In the genomic region with DNA sequence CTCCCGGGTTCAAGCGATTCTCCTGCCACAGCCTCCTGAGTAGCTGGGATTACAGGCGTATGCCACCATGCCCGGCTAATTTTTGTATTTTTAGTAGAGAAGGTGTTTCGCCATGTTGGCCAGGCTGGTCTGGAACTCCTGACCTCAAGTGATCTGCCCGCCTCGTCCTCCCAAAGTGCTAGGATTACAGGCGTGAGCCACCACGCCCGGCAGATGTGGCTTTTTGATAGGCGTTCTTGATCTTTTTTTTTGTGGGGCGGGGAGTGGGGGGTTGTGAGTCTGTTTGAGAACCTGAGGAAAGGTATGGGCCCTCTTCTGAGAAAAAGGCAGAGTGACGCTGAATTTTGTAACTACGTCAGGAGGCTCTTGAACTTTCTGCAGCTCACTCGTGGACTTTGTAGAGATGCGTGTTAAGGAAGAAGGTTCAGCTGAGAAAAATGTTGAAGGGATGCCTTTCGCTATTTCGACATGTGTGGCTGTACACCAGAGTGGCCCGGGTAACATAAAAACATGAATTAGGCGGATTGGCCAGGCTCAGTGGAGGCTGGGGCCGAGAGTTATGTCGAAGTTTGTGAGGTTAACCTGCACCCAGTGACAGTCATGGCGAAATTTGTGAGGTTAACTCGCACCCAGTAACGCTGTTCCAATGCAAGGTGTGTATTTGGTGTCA, we compare ENCODE assay signal across 10 cellular contexts. TPM values are rescaled to one million over a fixed set of nuclear protein-coding genes. Genes with fewer than 3 reads are reported as not detected.
DNase-seq lines count a peak whose midpoint lies in the region; ATAC-seq, FAIRE-seq and TF ChIP-seq lines count a peak whose summit lies in the region.
"Not testable (repeated sequence)": the region's sequence is repeated elsewhere in the genome, so short reads cannot be mapped to it uniquely, and the experiment has no call there.
"Had no signal": no experiment of that assay in that cellular context is flagged by ENCODE, and none has a peak within 500 bp of the region (broad histone marks: within the 10 kb centered on the region; RNA-seq: fewer than 3 reads in every experiment).

No MANE protein-coding gene starts in this region.

- H3K9me2 ChIP-seq in Karpas-422 (replicated peaks; ENCODE audit: insufficient read depth, low read length) = not testable (repeated sequence)

- H3K9me3 Mint-ChIP-seq in Caco-2 (ENCODE audit: unreplicated experiment); activated naive CD8-positive, alpha-beta T cell treated with anti-CD3 and anti-CD28 coated beads for 36 hours: not testable (repeated sequence)

- not testable (repeated sequence) for DNase-seq in Caco-2; Karpas-422; activated naive CD8-positive, alpha-beta T cell treated with anti-CD3 and anti-CD28 coated beads for 36 hours; endothelial cell of umbilical vein (ENCODE audit: low read depth, low spot score); HepG2 (ENCODE audit: low spot score); transverse colon
- DNase-seq in osteoblast (ENCODE audit: insufficient read length, low spot score, missing footprints) = peak; percentile 34

- H3K4me1 ChIP-seq in Caco-2 = peaks cover 25% of the 10 kb centered on the region
- H3K4me1 ChIP-seq in Karpas-422 (ENCODE audit: low read length) = peaks cover 36% of the 10 kb centered on the region
- peaks cover 11% of the 10 kb centered on the region for H3K4me1 ChIP-seq in endothelial cell of umbilical vein (ENCODE audit: control insufficient read depth, extremely low read depth, insufficient read depth, low read length)
- H3K4me1 ChIP-seq in HepG2 (ENCODE audit: insufficient read depth, low read length) = peaks cover 70% of the 10 kb centered on the region
- H3K4me1 ChIP-seq in osteoblast (ENCODE audit: insufficient read depth, low read length) = peaks cover 14% of the 10 kb centered on the region
- H3K4me1 ChIP-seq in transverse colon = peaks cover 21 to 50% (median 46%) of the 10 kb centered on the region in 4 donors

- H3K4me1 Mint-ChIP-seq in Caco-2 (ENCODE audit: low read depth, unreplicated experiment) = peaks cover 16% of the 10 kb centered on the region
- peaks cover 36% of the 10 kb centered on the region for H3K4me1 Mint-ChIP-seq in activated naive CD8-positive, alpha-beta T cell treated with anti-CD3 and anti-CD28 coated beads for 36 hours

- CTCF ChIA-PET in Caco-2 (lab: Charles Lee); endothelial cell of umbilical vein (lab: Charles Lee); HepG2 (lab: Yijun Ruan, JAX; ENCODE audit: low intra/inter-chr PET ratio, low total read pairs): not testable (repeated sequence)

- dilution Hi-C loops in endothelial cell of umbilical vein (cut with MboI; ENCODE audit: extremely low pct_ligation_motif_present, low sequenced_read_pairs) = not testable (repeated sequence)

- WGBS in HepG2 (ENCODE audit: low lambda C conversion rate) = 80% methylated on average over 25 of the region's 25 CpGs
- WGBS in transverse colon (ENCODE audit: low coverage in 1 of 2), 2 donors = 76 to 80% methylated on average over 15 to 25 of the region's 25 CpGs

- not testable (repeated sequence) for TF ChIP-seq RAD21 in HepG2 (CRISPR knock-in tag; IDR thresholded peaks at IDR 0.05)

- in situ Hi-C loops in HepG2 (cut with HindIII; ENCODE audit: extremely low pct_ligation_motif_present, low pct_unique_long_range_greater_than_20kb); transverse colon (cut with MboI; ENCODE audit: low pct_ligation_motif_present in 1 of 4, low pct_unique_long_range_greater_than_20kb in 1 of 4, low sequenced_read_pairs in 3 of 4): not testable (repeated sequence)

- not testable (repeated sequence) for H2AFZ ChIP-seq in Karpas-422 (ENCODE audit: low read length); endothelial cell of umbilical vein (ENCODE audit: low read depth, low read length); HepG2 (ENCODE audit: low read length); osteoblast (ENCODE audit: low read length)

- not testable (repeated sequence) for H4K20me1 ChIP-seq in Karpas-422 (ENCODE audit: insufficient read depth, low read depth, low read length); endothelial cell of umbilical vein (replicated peaks; ENCODE audit: control insufficient read depth, extremely low read depth, insufficient read depth, low read length); HepG2 (ENCODE audit: insufficient read depth, low read length)
- H4K20me1 ChIP-seq in osteoblast (ENCODE audit: insufficient read depth, low read length) = peaks cover 11% of the 10 kb centered on the region

- not testable (repeated sequence) for H3K27me3 Mint-ChIP-seq in Caco-2 (ENCODE audit: insufficient read depth, unreplicated experiment); activated naive CD8-positive, alpha-beta T cell treated with anti-CD3 and anti-CD28 coated beads for 36 hours

- POLR2A ChIA-PET in Caco-2 (lab: Charles Lee); endothelial cell of umbilical vein (lab: Charles Lee); HepG2 (lab: Yijun Ruan, JAX): not testable (repeated sequence)

- intact Hi-C loops in Caco-2 (cut with micrococcal nuclease; ENCODE audit: unreplicated experiment); endothelial cell of umbilical vein (cut with micrococcal nuclease); HepG2 (cut with micrococcal nuclease; ENCODE audit: unreplicated experiment); transverse colon (cut with DNase I; ENCODE audit: low total_unique reads): not testable (repeated sequence)

- not testable (repeated sequence) for BruUV-seq in Caco-2 (replicated peaks; lab: Mats Ljungman, UMichigan); HepG2 (replicated peaks; lab: Mats Ljungman, UMichigan)
- BruUV-seq in endothelial cell of umbilical vein (replicated peaks; lab: Mats Ljungman, UMichigan) = TSS peak; percentile 15

- not testable (repeated sequence) for H3K27ac Mint-ChIP-seq in Caco-2 (ENCODE audit: unreplicated experiment)
- H3K27ac Mint-ChIP-seq in activated naive CD8-positive, alpha-beta T cell treated with anti-CD3 and anti-CD28 coated beads for 36 hours = peak overlapping the region; percentile 51

- H3K27ac ChIP-seq in Karpas-422 (ENCODE audit: low read length); endothelial cell of umbilical vein (ENCODE audit: insufficient read depth, low read depth, low read length); HepG2 (ENCODE audit: extremely low read length, insufficient read depth, low read length): not testable (repeated sequence)
- H3K27ac ChIP-seq in VCaP = peak overlapping the region; percentile 71; the same call in 1 of the 2 replicates
- peak overlapping the region; percentile 33 for H3K27ac ChIP-seq in osteoblast (ENCODE audit: low read depth, low read length)
- H3K27ac ChIP-seq in transverse colon = peak overlapping the region in 2 of 4 donors; percentile 6 to 21

- H3K36me3 Mint-ChIP-seq in Caco-2 (ENCODE audit: insufficient read depth, unreplicated experiment) = peaks cover 22% of the 10 kb centered on the region
- H3K36me3 Mint-ChIP-seq in activated naive CD8-positive, alpha-beta T cell treated with anti-CD3 and anti-CD28 coated beads for 36 hours = not testable (repeated sequence)

- not testable (repeated sequence) for FAIRE-seq in endothelial cell of umbilical vein (lab: Jason Lieb, UNC); HepG2 (lab: Jason Lieb, UNC)

- not testable (repeated sequence) for TF ChIP-seq EP300 in HepG2 (IDR thresholded peaks at IDR 0.05; ENCODE audit: low read depth in 2 of 2, low read length in 2 of 2); HepG2 (CRISPR knock-in tag; IDR thresholded peaks at IDR 0.05; ENCODE audit: borderline replicate concordance); transverse colon (IDR thresholded peaks at IDR 0.05; ENCODE audit: low read depth)

- not testable (repeated sequence) for H3K36me3 ChIP-seq in Caco-2 (ENCODE audit: control insufficient read depth, insufficient read depth, low read length); Karpas-422 (ENCODE audit: insufficient read depth, low read length); endothelial cell of umbilical vein (ENCODE audit: control insufficient read depth in 2 of 2, extremely low read depth in 1 of 2, insufficient read depth in 2 of 2, low read length in 2 of 2); HepG2 (replicated peaks in 1 of 2; ENCODE audit: control insufficient read depth in 1 of 2, insufficient read depth in 2 of 2, low read length in 2 of 2); osteoblast (ENCODE audit: insufficient read depth, low read length); transverse colon

- not testable (repeated sequence) for TF ChIP-seq CTCF in Caco-2 (IDR thresholded peaks at IDR 0.05; ENCODE audit: insufficient read depth in 1 of 2, low read depth in 1 of 2, low read length in 1 of 2, severe bottlenecking in 1 of 2, unreplicated experiment in 1 of 2); VCaP (conservative IDR thresholded peaks at IDR 0.05); endothelial cell of umbilical vein (IDR thresholded peaks at IDR 0.05; ENCODE audit: extremely low read depth in 1 of 2, insufficient read depth in 1 of 2, low read depth in 1 of 2, low read length in 2 of 2); HepG2 (CRISPR knock-in tag; IDR thresholded peaks at IDR 0.05); osteoblast (IDR thresholded peaks at IDR 0.05; ENCODE audit: extremely low read depth, low read depth, low read length); transverse colon (IDR thresholded peaks at IDR 0.05)

- H3K4me2 ChIP-seq in Karpas-422 (ENCODE audit: low read depth, low read length, poor library complexity, severe bottlenecking) (peak overlapping the region; percentile 82), endothelial cell of umbilical vein (ENCODE audit: insufficient read depth, low read length) (peak overlapping the region; percentile 45), HepG2 (ENCODE audit: low read depth, low read length) (peak overlapping the region; percentile 61), osteoblast (ENCODE audit: insufficient read depth, low read length) (peak overlapping the region; percentile 40)

- H3K9ac ChIP-seq in Karpas-422 (ENCODE audit: low read length) = peak overlapping the region; percentile 72; the same call in 1 of the 2 replicates
- H3K9ac ChIP-seq in endothelial cell of umbilical vein (replicated peaks; ENCODE audit: extremely low read depth, insufficient read depth, low read length) = peak overlapping the region; percentile 9
- H3K9ac ChIP-seq in HepG2 (ENCODE audit: insufficient read depth, low read depth, low read length) = peak overlapping the region; percentile 58; the same call in 1 of the 2 replicates

- H3K79me2 ChIP-seq in Karpas-422 (ENCODE audit: low read length) (peaks cover 39% of the 10 kb centered on the region), endothelial cell of umbilical vein (ENCODE audit: control insufficient read depth, insufficient read depth, low read length) (peaks cover 36% of the 10 kb centered on the region), HepG2 (ENCODE audit: insufficient read depth, low read length) (peaks cover 32% of the 10 kb centered on the region), osteoblast (ENCODE audit: insufficient read depth, low read length) (peaks cover 42% of the 10 kb centered on the region)

- not testable (repeated sequence) for ATAC-seq in HepG2

- H3K9me1 ChIP-seq in endothelial cell of umbilical vein (replicated peaks; ENCODE audit: control insufficient read depth, extremely low read depth, insufficient read depth, low read length) = not testable (repeated sequence)

- H3K9me3 ChIP-seq in Caco-2; Karpas-422 (ENCODE audit: low read length); endothelial cell of umbilical vein (replicated peaks; ENCODE audit: control insufficient read depth, insufficient read depth, low read length); HepG2 (ENCODE audit: low read length); osteoblast (ENCODE audit: low read depth, low read length); transverse colon: not testable (repeated sequence)

- H3K4me3 Mint-ChIP-seq in Caco-2 (ENCODE audit: unreplicated experiment) = peak overlapping the region; percentile 76
- H3K4me3 Mint-ChIP-seq in activated naive CD8-positive, alpha-beta T cell treated with anti-CD3 and anti-CD28 coated beads for 36 hours = peak overlapping the region; percentile 87

- TF ChIP-seq POLR2A in endothelial cell of umbilical vein (IDR thresholded peaks at IDR 0.05; ENCODE audit: low read depth, low read length); HepG2 (IDR thresholded peaks at IDR 0.05; ENCODE audit: insufficient read depth in 1 of 2, low read depth in 2 of 2, low read length in 2 of 2); transverse colon (IDR thresholded peaks at IDR 0.05): not testable (repeated sequence)

- H3K27me3 ChIP-seq in Caco-2 (replicated peaks; ENCODE audit: control insufficient read depth, insufficient read depth, low read length); Karpas-422 (ENCODE audit: low read length); endothelial cell of umbilical vein (ENCODE audit: control insufficient read depth in 2 of 2, insufficient read depth in 2 of 2, low read length in 2 of 2); HepG2 (ENCODE audit: control insufficient read depth in 1 of 2, insufficient read depth in 2 of 2, low read length in 2 of 2); osteoblast (ENCODE audit: insufficient read depth, low read length); transverse colon: not testable (repeated sequence)

- H3K4me3 ChIP-seq in Caco-2 (ENCODE audit: low read depth, low read length); endothelial cell of umbilical vein (replicated peaks in 1 of 3; ENCODE audit: insufficient read depth in 1 of 3, low read depth in 1 of 3, low read length in 3 of 3); osteoblast (ENCODE audit: insufficient read depth, low read length): not testable (repeated sequence)
- peak overlapping the region; percentile 69 for H3K4me3 ChIP-seq in Karpas-422 (ENCODE audit: low read length)
- H3K4me3 ChIP-seq in HepG2 (replicated peaks in 1 of 3; ENCODE audit: insufficient read depth in 1 of 3, low read depth in 2 of 3, low read length in 3 of 3) = peak overlapping the region in 2 of 3 experiments; percentile 56 to 67; a peak in 4 of 6 replicates
- H3K4me3 ChIP-seq in transverse colon = peak overlapping the region in 3 of 4 donors; percentile 66 to 87 (median 70)

RNA-seq across cellular contexts. Expression of a gene that starts 1.5 kb away (rescaled TPM):
- total RNA-seq in Caco-2 (2022) (60.5 and 69.8 TPM in 2 replicates), endothelial cell of umbilical vein (37.3 and 40.8 TPM in 2 replicates), HepG2 (2016; rRNA removed; fragmentation: Illumina TruSeq; extraction: Trizol) (59.6 and 72.9 TPM in 2 replicates), osteoblast (19.2 and 23.2 TPM in 2 replicates), transverse colon (10 to 100 TPM; 39.6 to 96.9 (median 69.5) TPM)
- 24.9 and 49.5 TPM in 2 replicates for total RNA-seq in Karpas-422 (2014; rRNA removed; shearing (Covaris generic); ENCODE audit: low replicate concordance)
- total RNA-seq in activated naive CD8-positive, alpha-beta T cell treated with anti-CD3 and anti-CD28 coated beads for 36 hours = 10 to 100 TPM; 36.5 to 42.2 TPM
- polyA plus RNA-seq in endothelial cell of umbilical vein (19.9 and 22.4 TPM in 2 replicates), HepG2 (2011; rRNA removed) (129 TPM in 2 replicates)
- polyA plus RNA-seq in endothelial cell of umbilical vein (2011; cell fraction: cytosol; rRNA removed) = 24.6 and 26.6 TPM in 2 replicates
- 43.3 and 47.2 TPM in 2 replicates for polyA plus RNA-seq in endothelial cell of umbilical vein (2011; cell fraction: nucleus; rRNA removed)
- polyA plus RNA-seq in endothelial cell of umbilical vein (2012) = 23.8 and 24.9 TPM in 2 replicates
- 39.4 and 42.7 TPM in 2 replicates for polyA minus RNA-seq in endothelial cell of umbilical vein
- polyA minus RNA-seq in endothelial cell of umbilical vein (2011; cell fraction: cytosol; rRNA and poly(A)+ RNA removed) = 17.0 TPM
- polyA minus RNA-seq in endothelial cell of umbilical vein (2011; cell fraction: nucleus; rRNA and poly(A)+ RNA removed) = 26.3 and 30.0 TPM in 2 replicates
- total RNA-seq in HepG2 (2016; cell fraction: cytosol; rRNA removed; fragmentation: Illumina TruSeq; extraction: Trizol; ENCODE audit: low read depth) = 53.8 and 58.1 TPM in 2 replicates
- 57.5 and 62.0 TPM in 2 replicates for total RNA-seq in HepG2 (2016; cell fraction: insoluble cytoplasmic fraction; rRNA removed; fragmentation: Illumina TruSeq; extraction: Trizol)
- total RNA-seq in HepG2 (2016; cell fraction: membrane; rRNA removed; fragmentation: Illumina TruSeq; extraction: Trizol) = 43.6 and 57.5 TPM in 2 replicates
- 40.5 and 51.1 TPM in 2 replicates for total RNA-seq in HepG2 (2016; cell fraction: nucleus; rRNA removed; fragmentation: Illumina TruSeq; extraction: Trizol)
- 93.3 and 120 TPM in 2 replicates for polyA plus RNA-seq in HepG2 (2011; cell fraction: cytosol; rRNA removed)
- polyA plus RNA-seq in HepG2 (2011; cell fraction: nucleus; rRNA removed) = 125 and 138 TPM in 2 replicates
- 68.8 and 96.6 TPM in 2 replicates for polyA plus RNA-seq in HepG2 (2012)
- 21.1 and 27.5 TPM in 2 replicates for polyA plus RNA-seq in HepG2 (2016; cell fraction: cytosol; fragmentation: Illumina TruSeq; extraction: Trizol; ENCODE audit: low read depth)
- 55.5 and 59.6 TPM in 2 replicates for polyA plus RNA-seq in HepG2 (2016; cell fraction: insoluble cytoplasmic fraction; fragmentation: Illumina TruSeq; extraction: Trizol; ENCODE audit: low read depth)
- polyA plus RNA-seq in HepG2 (2016; cell fraction: membrane; fragmentation: Illumina TruSeq; extraction: Trizol; ENCODE audit: low read depth) = 31.1 and 35.0 TPM in 2 replicates
- 66.4 and 80.4 TPM in 2 replicates for polyA plus RNA-seq in HepG2 (2016; cell fraction: nucleus; fragmentation: Illumina TruSeq; extraction: Trizol; ENCODE audit: insufficient read depth, low read depth)
- 39.6 and 230 TPM in 2 replicates for polyA minus RNA-seq in HepG2 (2011; rRNA and poly(A)+ RNA removed; ENCODE audit: low replicate concordance)
- 117 and 142 TPM in 2 replicates for polyA minus RNA-seq in HepG2 (2011; cell fraction: cytosol; rRNA and poly(A)+ RNA removed)
- polyA minus RNA-seq in HepG2 (2011; cell fraction: nucleus; rRNA and poly(A)+ RNA removed) = 118 and 140 TPM in 2 replicates

RNA-seq across cellular contexts. Expression of a gene that starts 8.1 kb away (rescaled TPM):
- total RNA-seq in Caco-2 (2022) (0.63 and 0.68 TPM in 2 replicates), endothelial cell of umbilical vein (not detected in 2 replicates), HepG2 (2016; rRNA removed; fragmentation: Illumina TruSeq; extraction: Trizol) (not detected in 2 replicates), osteoblast (not detected in 2 replicates), transverse colon (1 to 10 TPM in 2 of 4 donors, not detected in 2; 1.9 to 3.1 TPM)
- total RNA-seq in Karpas-422 (2014; rRNA removed; shearing (Covaris generic); ENCODE audit: low replicate concordance) = 0.43 TPM in 1 of 2 replicates, not detected in the other
- total RNA-seq in activated naive CD8-positive, alpha-beta T cell treated with anti-CD3 and anti-CD28 coated beads for 36 hours = not detected
- polyA plus RNA-seq in endothelial cell of umbilical vein (not detected in 2 replicates), HepG2 (2011; rRNA removed) (0.04 TPM in 1 of 2 replicates, not detected in the other)
- polyA plus RNA-seq in endothelial cell of umbilical vein (2011; cell fraction: cytosol; rRNA removed) = not detected in 2 replicates
- polyA plus RNA-seq in endothelial cell of umbilical vein (2011; cell fraction: nucleus; rRNA removed) = not detected in 2 replicates
- polyA plus RNA-seq in endothelial cell of umbilical vein (2012) = 1.1 TPM in 1 of 2 replicates, not detected in the other
- not detected in 2 replicates for polyA minus RNA-seq in endothelial cell of umbilical vein
- polyA minus RNA-seq in endothelial cell of umbilical vein (2011; cell fraction: cytosol; rRNA and poly(A)+ RNA removed) = not detected
- not detected in 2 replicates for polyA minus RNA-seq in endothelial cell of umbilical vein (2011; cell fraction: nucleus; rRNA and poly(A)+ RNA removed)
- total RNA-seq in HepG2 (2016; cell fraction: cytosol; rRNA removed; fragmentation: Illumina TruSeq; extraction: Trizol; ENCODE audit: low read depth) = not detected in 2 replicates
- not detected in 2 replicates for total RNA-seq in HepG2 (2016; cell fraction: insoluble cytoplasmic fraction; rRNA removed; fragmentation: Illumina TruSeq; extraction: Trizol)
- total RNA-seq in HepG2 (2016; cell fraction: membrane; rRNA removed; fragmentation: Illumina TruSeq; extraction: Trizol) = not detected in 2 replicates
- total RNA-seq in HepG2 (2016; cell fraction: nucleus; rRNA removed; fragmentation: Illumina TruSeq; extraction: Trizol) = not detected in 2 replicates
- not detected in 2 replicates for polyA plus RNA-seq in HepG2 (2011; cell fraction: cytosol; rRNA removed)
- polyA plus RNA-seq in HepG2 (2011; cell fraction: nucleus; rRNA removed) = 0.16 TPM in 1 of 2 replicates, not detected in the other
- not detected in 2 replicates for polyA plus RNA-seq in HepG2 (2012)
- not detected in 2 replicates for polyA plus RNA-seq in HepG2 (2016; cell fraction: cytosol; fragmentation: Illumina TruSeq; extraction: Trizol; ENCODE audit: low read depth)
- not detected in 2 replicates for polyA plus RNA-seq in HepG2 (2016; cell fraction: insoluble cytoplasmic fraction; fragmentation: Illumina TruSeq; extraction: Trizol; ENCODE audit: low read depth)
- polyA plus RNA-seq in HepG2 (2016; cell fraction: membrane; fragmentation: Illumina TruSeq; extraction: Trizol; ENCODE audit: low read depth) = not detected in 2 replicates
- polyA plus RNA-seq in HepG2 (2016; cell fraction: nucleus; fragmentation: Illumina TruSeq; extraction: Trizol; ENCODE audit: insufficient read depth, low read depth) = not detected in 2 replicates
- 0.10 and 0.16 TPM in 2 replicates for polyA minus RNA-seq in HepG2 (2011; rRNA and poly(A)+ RNA removed; ENCODE audit: low replicate concordance)
- not detected in 2 replicates for polyA minus RNA-seq in HepG2 (2011; cell fraction: cytosol; rRNA and poly(A)+ RNA removed)
- 0.37 and 0.52 TPM in 2 replicates for polyA minus RNA-seq in HepG2 (2011; cell fraction: nucleus; rRNA and poly(A)+ RNA removed)
- total RNA-seq: RPMI7951, tibial nerve had no signal

RNA-seq across cellular contexts. Expression of a gene that starts 19.1 kb away (rescaled TPM):
- total RNA-seq in Caco-2 (2022) = 62.3 and 67.2 TPM in 2 replicates
- 22.7 and 51.7 TPM in 2 replicates for total RNA-seq in Karpas-422 (2014; rRNA removed; shearing (Covaris generic); ENCODE audit: low replicate concordance)
- 10 to 100 TPM; 34.6 to 35.4 TPM for total RNA-seq in activated naive CD8-positive, alpha-beta T cell treated with anti-CD3 and anti-CD28 coated beads for 36 hours
- total RNA-seq in endothelial cell of umbilical vein = 54.5 and 59.5 TPM in 2 replicates
- polyA plus RNA-seq in endothelial cell of umbilical vein = 39.4 and 58.2 TPM in 2 replicates
- 13.6 and 21.4 TPM in 2 replicates for polyA plus RNA-seq in endothelial cell of umbilical vein (2011; cell fraction: cytosol; rRNA removed)
- 188 and 225 TPM in 2 replicates for polyA plus RNA-seq in endothelial cell of umbilical vein (2011; cell fraction: nucleus; rRNA removed)
- 24.1 and 27.6 TPM in 2 replicates for polyA plus RNA-seq in endothelial cell of umbilical vein (2012)
- 22.5 and 34.3 TPM in 2 replicates for polyA minus RNA-seq in endothelial cell of umbilical vein
- polyA minus RNA-seq in endothelial cell of umbilical vein (2011; cell fraction: cytosol; rRNA and poly(A)+ RNA removed) = 14.8 TPM
- polyA minus RNA-seq in endothelial cell of umbilical vein (2011; cell fraction: nucleus; rRNA and poly(A)+ RNA removed) = 46.0 and 79.6 TPM in 2 replicates
- total RNA-seq in HepG2 (2016; rRNA removed; fragmentation: Illumina TruSeq; extraction: Trizol) = 13.8 and 39.1 TPM in 2 replicates
- total RNA-seq in HepG2 (2016; cell fraction: cytosol; rRNA removed; fragmentation: Illumina TruSeq; extraction: Trizol; ENCODE audit: low read depth) = 14.4 and 16.3 TPM in 2 replicates
- 15.5 and 37.7 TPM in 2 replicates for total RNA-seq in HepG2 (2016; cell fraction: insoluble cytoplasmic fraction; rRNA removed; fragmentation: Illumina TruSeq; extraction: Trizol)
- total RNA-seq in HepG2 (2016; cell fraction: membrane; rRNA removed; fragmentation: Illumina TruSeq; extraction: Trizol) = 11.4 and 12.8 TPM in 2 replicates
- total RNA-seq in HepG2 (2016; cell fraction: nucleus; rRNA removed; fragmentation: Illumina TruSeq; extraction: Trizol) = 56.5 and 57.9 TPM in 2 replicates
- polyA plus RNA-seq in HepG2 (2011; rRNA removed) = 33.5 and 51.3 TPM in 2 replicates
- 12.9 and 24.3 TPM in 2 replicates for polyA plus RNA-seq in HepG2 (2011; cell fraction: cytosol; rRNA removed)
- 624 and 803 TPM in 2 replicates for polyA plus RNA-seq in HepG2 (2011; cell fraction: nucleus; rRNA removed)
- polyA plus RNA-seq in HepG2 (2012) = 30.1 and 34.2 TPM in 2 replicates
- 5.3 and 8.4 TPM in 2 replicates for polyA plus RNA-seq in HepG2 (2016; cell fraction: cytosol; fragmentation: Illumina TruSeq; extraction: Trizol; ENCODE audit: low read depth)
- 11.9 and 12.8 TPM in 2 replicates for polyA plus RNA-seq in HepG2 (2016; cell fraction: insoluble cytoplasmic fraction; fragmentation: Illumina TruSeq; extraction: Trizol; ENCODE audit: low read depth)
- 7.2 and 9.8 TPM in 2 replicates for polyA plus RNA-seq in HepG2 (2016; cell fraction: membrane; fragmentation: Illumina TruSeq; extraction: Trizol; ENCODE audit: low read depth)
- polyA plus RNA-seq in HepG2 (2016; cell fraction: nucleus; fragmentation: Illumina TruSeq; extraction: Trizol; ENCODE audit: insufficient read depth, low read depth) = 125 and 129 TPM in 2 replicates
- polyA minus RNA-seq in HepG2 (2011; rRNA and poly(A)+ RNA removed; ENCODE audit: low replicate concordance) = 20.8 and 63.2 TPM in 2 replicates
- 11.8 and 13.7 TPM in 2 replicates for polyA minus RNA-seq in HepG2 (2011; cell fraction: cytosol; rRNA and poly(A)+ RNA removed)
- polyA minus RNA-seq in HepG2 (2011; cell fraction: nucleus; rRNA and poly(A)+ RNA removed) = 81.2 and 102 TPM in 2 replicates
- total RNA-seq in osteoblast = 88.4 and 94.8 TPM in 2 replicates
- total RNA-seq in transverse colon = 100 to 1,000 TPM in 1 of 4 donors, 10 to 100 TPM in 3; 30.2 to 115 (median 52.4) TPM

RNA-seq across cellular contexts. Expression of a gene that starts 25.6 kb away (rescaled TPM):
- total RNA-seq in Caco-2 (2022) = 200 and 204 TPM in 2 replicates
- 29.4 and 30.2 TPM in 2 replicates for total RNA-seq in Karpas-422 (2014; rRNA removed; shearing (Covaris generic); ENCODE audit: low replicate concordance)
- total RNA-seq in activated naive CD8-positive, alpha-beta T cell treated with anti-CD3 and anti-CD28 coated beads for 36 hours = 100 to 1,000 TPM; 124 to 125 TPM
- total RNA-seq in endothelial cell of umbilical vein = 187 and 194 TPM in 2 replicates
- polyA plus RNA-seq in endothelial cell of umbilical vein = 122 and 146 TPM in 2 replicates
- polyA plus RNA-seq in endothelial cell of umbilical vein (2011; cell fraction: cytosol; rRNA removed) = 82.0 and 82.5 TPM in 2 replicates
- polyA plus RNA-seq in endothelial cell of umbilical vein (2011; cell fraction: nucleus; rRNA removed) = 37.3 and 44.2 TPM in 2 replicates
- 209 and 256 TPM in 2 replicates for polyA plus RNA-seq in endothelial cell of umbilical vein (2012)
- 31.4 and 43.3 TPM in 2 replicates for polyA minus RNA-seq in endothelial cell of umbilical vein
- 112 TPM for polyA minus RNA-seq in endothelial cell of umbilical vein (2011; cell fraction: cytosol; rRNA and poly(A)+ RNA removed)
- polyA minus RNA-seq in endothelial cell of umbilical vein (2011; cell fraction: nucleus; rRNA and poly(A)+ RNA removed) = 19.4 and 31.2 TPM in 2 replicates
- 7.2 and 10.4 TPM in 2 replicates for total RNA-seq in HepG2 (2016; rRNA removed; fragmentation: Illumina TruSeq; extraction: Trizol)
- total RNA-seq in HepG2 (2016; cell fraction: cytosol; rRNA removed; fragmentation: Illumina TruSeq; extraction: Trizol; ENCODE audit: low read depth) = 7.6 and 9.4 TPM in 2 replicates
- 5.7 and 10.1 TPM in 2 replicates for total RNA-seq in HepG2 (2016; cell fraction: insoluble cytoplasmic fraction; rRNA removed; fragmentation: Illumina TruSeq; extraction: Trizol)
- 11.1 and 14.0 TPM in 2 replicates for total RNA-seq in HepG2 (2016; cell fraction: membrane; rRNA removed; fragmentation: Illumina TruSeq; extraction: Trizol)
- 13.6 and 17.3 TPM in 2 replicates for total RNA-seq in HepG2 (2016; cell fraction: nucleus; rRNA removed; fragmentation: Illumina TruSeq; extraction: Trizol)
- 20.1 and 21.1 TPM in 2 replicates for polyA plus RNA-seq in HepG2 (2011; rRNA removed)
- 29.7 and 32.0 TPM in 2 replicates for polyA plus RNA-seq in HepG2 (2011; cell fraction: cytosol; rRNA removed)
- polyA plus RNA-seq in HepG2 (2011; cell fraction: nucleus; rRNA removed) = 42.5 and 51.4 TPM in 2 replicates
- 133 and 154 TPM in 2 replicates for polyA plus RNA-seq in HepG2 (2012)
- polyA plus RNA-seq in HepG2 (2016; cell fraction: cytosol; fragmentation: Illumina TruSeq; extraction: Trizol; ENCODE audit: low read depth) = 106 and 119 TPM in 2 replicates
- 50.3 and 60.7 TPM in 2 replicates for polyA plus RNA-seq in HepG2 (2016; cell fraction: insoluble cytoplasmic fraction; fragmentation: Illumina TruSeq; extraction: Trizol; ENCODE audit: low read depth)
- 97.9 and 104 TPM in 2 replicates for polyA plus RNA-seq in HepG2 (2016; cell fraction: membrane; fragmentation: Illumina TruSeq; extraction: Trizol; ENCODE audit: low read depth)
- 168 and 190 TPM in 2 replicates for polyA plus RNA-seq in HepG2 (2016; cell fraction: nucleus; fragmentation: Illumina TruSeq; extraction: Trizol; ENCODE audit: insufficient read depth, low read depth)
- 20.0 and 29.5 TPM in 2 replicates for polyA minus RNA-seq in HepG2 (2011; rRNA and poly(A)+ RNA removed; ENCODE audit: low replicate concordance)
- polyA minus RNA-seq in HepG2 (2011; cell fraction: cytosol; rRNA and poly(A)+ RNA removed) = 52.8 and 62.5 TPM in 2 replicates
- 10.4 and 11.5 TPM in 2 replicates for polyA minus RNA-seq in HepG2 (2011; cell fraction: nucleus; rRNA and poly(A)+ RNA removed)
- total RNA-seq in osteoblast = 18.8 and 22.7 TPM in 2 replicates
- 100 to 1,000 TPM; 101 to 237 (median 135) TPM for total RNA-seq in transverse colon

Comparison
In these comparisons a context has a peak if more than half of its experiments do, and no peak if none do; other contexts are left out.
1. H3K9ac ChIP-seq: peak in every context shown above with its lines; median percentile 72 in Karpas-422; 58 in HepG2; 9 in endothelial cell of umbilical vein.